Comparison of ENCODE assay signal across 11 cellular contexts in genomic region chr2:130641688-130642087, GRCh38. TPM values are rescaled to one million over a fixed set of nuclear protein-coding genes. Genes with fewer than 3 reads are reported as not detected.
"Had no signal": no experiment of that assay in that cellular context is flagged by ENCODE, and none has a peak within 500 bp of the region (broad histone marks: within the 10 kb centered on the region; RNA-seq: fewer than 3 reads in every experiment).

No MANE protein-coding gene starts in this region.

RNA-seq across cellular contexts. Expression of gene POTEJ, which starts 30.4 kb away (rescaled TPM):
- total RNA-seq: subcutaneous adipose tissue, suprapubic skin, temporal lobe, thoracic aorta, tibial nerve, upper lobe of right lung, ureter, urinary bladder, vagina had no signal
- polyA plus RNA-seq: stomach, urinary bladder had no signal

RNA-seq across cellular contexts. Expression of gene CFC1, which starts 42.3 kb away (rescaled TPM):
- total RNA-seq: subcutaneous adipose tissue, suprapubic skin, thoracic aorta, thyroid gland, tibial nerve, ureter, urinary bladder, vagina had no signal
- polyA plus RNA-seq: urinary bladder had no signal
